Comparison of ENCODE assay signal across 10 cellular contexts in the genomic region with DNA sequence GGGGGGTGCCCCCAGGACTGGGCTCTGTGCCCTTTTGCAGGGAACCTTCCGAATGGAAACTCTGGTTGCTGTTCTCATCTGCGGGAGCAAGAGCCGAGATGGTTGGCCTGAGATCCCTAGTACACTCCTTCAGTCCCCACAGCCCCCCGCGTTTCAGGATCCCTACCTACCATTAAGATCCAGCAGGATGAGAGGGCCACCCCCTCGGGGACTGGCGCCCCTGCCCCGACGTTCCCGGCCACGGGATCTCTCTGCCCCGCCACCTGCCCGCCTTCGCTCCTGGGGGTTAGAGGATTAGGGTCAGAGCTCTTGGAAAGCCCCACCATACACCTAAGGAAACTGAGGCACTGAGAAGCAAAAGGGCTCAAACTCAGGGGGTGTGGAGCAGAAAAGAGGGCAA. TPM values are rescaled to one million over a fixed set of nuclear protein-coding genes. Genes with fewer than 3 reads are reported as not detected.
A peak's percentile ranks its signal among the peaks of the same experiment; 100 is the strongest.
DNase-seq lines count a peak whose midpoint lies in the region; ATAC-seq and TF ChIP-seq lines count a peak whose summit lies in the region.
"Had no signal": no experiment of that assay in that cellular context is flagged by ENCODE, and none has a peak within 500 bp of the region (broad histone marks: within the 10 kb centered on the region; RNA-seq: fewer than 3 reads in every experiment).

No MANE protein-coding gene starts in this region.

- peaks cover 2% of the 10 kb centered on the region for H3K36me3 Mint-ChIP-seq in IgD-negative memory B cell
- H3K36me3 Mint-ChIP-seq in naive thymus-derived CD8-positive, alpha-beta T cell: peaks cover 0 to 33% (median 3%) of the 10 kb centered on the region in 3 donors

- H3K4me3 ChIP-seq in AG09309 (ENCODE audit: control insufficient read depth, low read depth, low read length) (peak overlapping the region; percentile 95), choroid plexus epithelial cell (ENCODE audit: low read depth, low read length) (peak overlapping the region; percentile 82)

- DNase-seq in AG09309 (ENCODE audit: low read depth) (no peak), choroid plexus epithelial cell (ENCODE audit: low read depth) (no peak), SW480 (ENCODE audit: low spot score) (no peak)
- DNase-seq in naive thymus-derived CD8-positive, alpha-beta T cell: peak in 1 of 10 donors; percentile 5
- DNase-seq: anterior cingulate cortex, NCI-H526 treated with DMSO at 0.1 percent for 48 hours had no signal

- POLR2A ChIA-PET in naive thymus-derived CD8-positive, alpha-beta T cell (lab: Charles Lee): interaction anchor here (0.8 to 10.9 kb wide), 5 partner anchors 9 to 288 kb away, joined by 3 to 94 read pairs (median 3); partner anchors contain the start of gene PHKG2

- TF ChIP-seq CTCF in AG09309 (IDR thresholded peaks at IDR 0.05; ENCODE audit: control insufficient read depth, insufficient read depth, low read depth, low read length, missing control alignments) (no peak), choroid plexus epithelial cell (conservative IDR thresholded peaks at IDR 0.05; ENCODE audit: low read depth, low read length) (no peak)

- H3K4me1 Mint-ChIP-seq in IgD-negative memory B cell: peaks cover 18 to 28% (median 25%) of the 10 kb centered on the region in 3 donors
- H3K4me1 Mint-ChIP-seq in naive thymus-derived CD8-positive, alpha-beta T cell: peaks cover 24 to 60% (median 55%) of the 10 kb centered on the region in 4 donors

- peak overlapping the region; percentile 71 to 94 (median 86) for H3K4me3 Mint-ChIP-seq in IgD-negative memory B cell
- H3K4me3 Mint-ChIP-seq in naive thymus-derived CD8-positive, alpha-beta T cell: peak overlapping the region; percentile 77 to 93 (median 88)

- H3K9me3 Mint-ChIP-seq in IgD-negative memory B cell: no peaks in the 10 kb centered on the region
- no peaks in the 10 kb centered on the region for H3K9me3 Mint-ChIP-seq in naive thymus-derived CD8-positive, alpha-beta T cell

- H3K27me3 Mint-ChIP-seq in IgD-negative memory B cell: no peaks in the 10 kb centered on the region
- no peaks in the 10 kb centered on the region for H3K27me3 Mint-ChIP-seq in naive thymus-derived CD8-positive, alpha-beta T cell

- peak overlapping the region in 2 of 3 donors; percentile 47 to 76 for H3K27ac Mint-ChIP-seq in IgD-negative memory B cell
- peak overlapping the region in 8 of 10 donors; percentile 79 to 95 (median 88) for H3K27ac Mint-ChIP-seq in naive thymus-derived CD8-positive, alpha-beta T cell

- no peak for ATAC-seq in naive thymus-derived CD8-positive, alpha-beta T cell
- ATAC-seq in HG03097 (IDR thresholded peaks at IDR 0.05; ENCODE audit: low FRiP score, unreplicated experiment): no peak
- no peak for ATAC-seq in GM21723 (IDR thresholded peaks at IDR 0.05; ENCODE audit: unreplicated experiment)
- ATAC-seq in GM18868 (IDR thresholded peaks at IDR 0.05; ENCODE audit: unreplicated experiment): no peak

RNA-seq across cellular contexts. Expression of gene BCL7C, which starts 1.2 kb away (rescaled TPM):
- 45.0 TPM for polyA plus RNA-seq in IgD-negative memory B cell
- 10 to 100 TPM; 24.2 to 24.6 TPM for total RNA-seq in naive thymus-derived CD8-positive, alpha-beta T cell
- polyA plus RNA-seq in naive thymus-derived CD8-positive, alpha-beta T cell: 10 to 100 TPM; 33.9 to 38.8 (median 34.7) TPM

RNA-seq across cellular contexts. Expression of gene CTF1, which starts 3.7 kb away (rescaled TPM):
- polyA plus RNA-seq in IgD-negative memory B cell: not detected
- 1 to 10 TPM; 1.0 to 1.3 TPM for total RNA-seq in naive thymus-derived CD8-positive, alpha-beta T cell
- under 1 TPM in 1 of 3 donors, not detected in 2; 0.14 TPM for polyA plus RNA-seq in naive thymus-derived CD8-positive, alpha-beta T cell

RNA-seq across cellular contexts. Expression of gene FBXL19, which starts 30.7 kb away (rescaled TPM):
- 0.26 TPM for polyA plus RNA-seq in IgD-negative memory B cell
- 10 to 100 TPM; 13.1 to 16.8 TPM for total RNA-seq in naive thymus-derived CD8-positive, alpha-beta T cell
- under 1 TPM; 0.06 to 0.29 (median 0.16) TPM for polyA plus RNA-seq in naive thymus-derived CD8-positive, alpha-beta T cell

RNA-seq across cellular contexts. Expression of gene ORAI3, which starts 56.2 kb away (rescaled TPM):
- 68.8 TPM for polyA plus RNA-seq in IgD-negative memory B cell
- 10 to 100 TPM; 18.6 to 20.8 TPM for total RNA-seq in naive thymus-derived CD8-positive, alpha-beta T cell
- polyA plus RNA-seq in naive thymus-derived CD8-positive, alpha-beta T cell: 10 to 100 TPM; 15.2 to 16.0 (median 15.5) TPM
